Comparison of ENCODE assay signal across 8 cellular contexts in genomic region chr17:1005361-1005946, GRCh38. TPM values are rescaled to one million over a fixed set of nuclear protein-coding genes. Genes with fewer than 3 reads are reported as not detected.
DNase-seq lines count a peak whose midpoint lies in the region; ATAC-seq lines count a peak whose summit lies in the region.

No MANE protein-coding gene starts in this region.

- H3K36me3 Mint-ChIP-seq in T-helper 17 cell (ENCODE audit: low read depth), result peaks cover 3% of the 10 kb centered on the region

- H3K27me3 ChIP-seq in muscle layer of duodenum (ENCODE audit: low read depth, low read length), result no peaks in the 10 kb centered on the region

- peaks cover 34 to 47% of the 10 kb centered on the region in 2 donors for H3K36me3 ChIP-seq in muscle layer of duodenum (ENCODE audit: control insufficient read depth in 1 of 2, insufficient read depth in 2 of 2, low read length in 2 of 2)

- peak overlapping the region; percentile 16 for H3K27ac ChIP-seq in muscle layer of duodenum (ENCODE audit: low read length)

- H3K4me3 Mint-ChIP-seq in T-helper 17 cell, result no peak overlapping the region

- no peak overlapping the region for H3K27ac Mint-ChIP-seq in T-helper 17 cell

- ATAC-seq in HG03025 (IDR thresholded peaks at IDR 0.05; ENCODE audit: low FRiP score, unreplicated experiment), result no peak
- ATAC-seq in T-helper 17 cell, result no peak

- H3K27me3 Mint-ChIP-seq in T-helper 17 cell, result no peaks in the 10 kb centered on the region

- H3K4me3 ChIP-seq in muscle layer of duodenum (ENCODE audit: low read depth in 1 of 2, low read length in 2 of 2), result no peak overlapping the region

- H3K9me3 ChIP-seq in muscle layer of duodenum (ENCODE audit: control insufficient read depth in 1 of 2, low read length in 2 of 2) (no peaks in the 10 kb centered on the region), T-helper 17 cell (ENCODE audit: control insufficient read depth, low read length, poor library complexity, severe bottlenecking) (no peaks in the 10 kb centered on the region)

- DNase-seq in COR-L47 (lab: John Stamatoyannopoulos, UW) (peak; percentile 45), NCI-H2196 (lab: John Stamatoyannopoulos, UW; ENCODE audit: unreplicated experiment) (peak; percentile 48), epidermal melanocyte (ENCODE audit: insufficient read length, low spot score) (peak; percentile 94), GF-D8 (lab: John Stamatoyannopoulos, UW) (no peak), T-helper 17 cell (no peak)
- DNase-seq in stimulated activated naive CD4-positive, alpha-beta T cell (lab: John Stamatoyannopoulos, UW), result no peak

- H3K4me1 ChIP-seq in muscle layer of duodenum (ENCODE audit: control insufficient read depth in 1 of 2, insufficient read depth in 2 of 2, low read length in 2 of 2), result peaks cover 23 to 73% of the 10 kb centered on the region in 2 donors

- peaks cover 6% of the 10 kb centered on the region for H3K4me1 Mint-ChIP-seq in T-helper 17 cell

RNA-seq across cellular contexts. Expression of gene TIMM22, which starts 8.5 kb away (rescaled TPM):
- 1 to 10 TPM; 7.4 to 8.3 TPM for total RNA-seq in T-helper 17 cell

RNA-seq across cellular contexts. Expression of gene NXN, which starts 25.9 kb away (rescaled TPM):
- total RNA-seq in T-helper 17 cell, result 1 to 10 TPM; 3.3 to 4.4 TPM

Comparison
In these comparisons a context has a peak if more than half of its experiments do, and no peak if none do; other contexts are left out.
1. DNase-seq: peak in COR-L47 (single experiment), NCI-H2196 (single experiment) and epidermal melanocyte (single experiment); none in GF-D8 (single experiment), stimulated activated naive CD4-positive, alpha-beta T cell (0 of 6) and T-helper 17 cell (0 of 3).